13 cellular contexts compared by ENCODE assay signal in the genomic region with DNA sequence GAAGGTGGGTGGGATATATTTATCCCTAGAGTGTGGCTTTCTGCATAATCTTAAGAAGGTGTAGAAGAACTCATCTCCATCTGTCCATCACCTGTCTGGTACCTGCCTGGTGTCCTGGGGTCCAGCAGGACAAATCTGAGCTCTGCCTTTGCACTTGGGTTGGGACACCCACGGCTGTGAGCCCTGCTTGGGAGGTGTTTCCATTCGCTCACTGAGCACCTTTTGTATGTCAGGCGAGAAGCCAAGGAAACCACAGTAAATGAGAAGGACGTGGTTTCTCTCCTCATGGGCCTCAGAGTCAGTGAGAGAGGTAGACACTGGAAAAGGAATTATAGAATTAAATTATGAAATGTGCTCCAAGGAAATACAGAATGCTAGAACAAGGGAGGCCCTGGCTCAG.
DNase-seq lines count a peak whose midpoint lies in the region; ATAC-seq, FAIRE-seq and TF ChIP-seq lines count a peak whose summit lies in the region.
"Had no signal": no experiment of that assay in that cellular context is flagged by ENCODE, and none has a peak within 500 bp of the region (broad histone marks: within the 10 kb centered on the region; RNA-seq: fewer than 3 reads in every experiment).

No MANE protein-coding gene starts in this region.

- peaks cover 20% of the 10 kb centered on the region for H3K27me3 Mint-ChIP-seq in neural progenitor cell (ENCODE audit: insufficient read depth, low read depth)

- no peaks in the 10 kb centered on the region for H3K36me3 ChIP-seq in H1 (ENCODE audit: control insufficient read depth in 2 of 4, insufficient read depth in 4 of 4, low read length in 3 of 4)
- H3K36me3 ChIP-seq in neural progenitor cell = no peaks in the 10 kb centered on the region
- no peaks in the 10 kb centered on the region for H3K36me3 ChIP-seq in upper lobe of left lung
- H3K36me3 ChIP-seq: neutrophil had no signal

- H3K56ac ChIP-seq in H1 (replicated peaks; ENCODE audit: insufficient read length, low read depth, low read length) = no peak overlapping the region

- H2BK5ac ChIP-seq in H1 (ENCODE audit: low read depth, low read length) = no peak overlapping the region

- CTCF ChIA-PET in H1 (lab: Charles Lee; ENCODE audit: partially characterized antibody) = no interaction called here

- no peak overlapping the region for H2AK5ac ChIP-seq in H1 (ENCODE audit: low read depth, low read length)

- H3K27ac Mint-ChIP-seq in neural progenitor cell = peak overlapping the region; percentile 23
- H3K27ac Mint-ChIP-seq: activated B cell treated with CpG ODN at 0.5 μM for 24 hours; activated naive CD8-positive, alpha-beta T cell treated with anti-CD3 and anti-CD28 coated beads, Interleukin-2, amount 10 ng/mL, durations not matched to agents 7 days and 5 days had no signal

- H4K5ac ChIP-seq in H1 (ENCODE audit: insufficient read length, low read depth, low read length) = no peak overlapping the region

- H3K9me3 ChIP-seq in H1 (ENCODE audit: insufficient read depth in 2 of 2, low read depth in 1 of 2, low read length in 1 of 2) (no peaks in the 10 kb centered on the region), neural progenitor cell (ENCODE audit: low read depth) (no peaks in the 10 kb centered on the region), upper lobe of left lung (no peaks in the 10 kb centered on the region)
- H3K9me3 ChIP-seq: neutrophil had no signal

- H3K23me2 ChIP-seq in H1 (ENCODE audit: low read depth, low read length) = no peaks in the 10 kb centered on the region

- peaks cover 44% of the 10 kb centered on the region for H3K4me1 Mint-ChIP-seq in neural progenitor cell
- H3K4me1 Mint-ChIP-seq: activated B cell treated with CpG ODN at 0.5 μM for 24 hours; activated naive CD8-positive, alpha-beta T cell treated with anti-CD3 and anti-CD28 coated beads, Interleukin-2, amount 10 ng/mL, durations not matched to agents 7 days and 5 days had no signal

- TF ChIP-seq POLR2A in H1 (IDR thresholded peaks at IDR 0.05; ENCODE audit: control extremely low read depth in 1 of 2, low read depth in 2 of 2, low read length in 2 of 2) (no peak), upper lobe of left lung (IDR thresholded peaks at IDR 0.05) (no peak)

- H2AFZ ChIP-seq in H1 (ENCODE audit: low read length) = no peak overlapping the region
- no peak overlapping the region for H2AFZ ChIP-seq in neural progenitor cell (replicated peaks)

- H4K91ac ChIP-seq in H1 (replicated peaks; ENCODE audit: insufficient read length, low read length) = no peak overlapping the region

- peak; percentile 30 for DNase-seq in RCC 7860 (ENCODE audit: low spot score)
- DNase-seq in H1 (ENCODE audit: low read depth in 1 of 2, low spot score in 2 of 2) = no peak
- DNase-seq in neural progenitor cell (ENCODE audit: low spot score) = no peak
- DNase-seq in upper lobe of left lung = no peak
- DNase-seq in dorsolateral prefrontal cortex = no peak
- no peak for DNase-seq in omental fat pad (ENCODE audit: low spot score)
- DNase-seq: activated B cell treated with CpG ODN at 0.5 μM for 24 hours; activated CD8-positive, alpha-beta memory T cell treated with anti-CD3 and anti-CD28 coated beads, Interleukin-2, amount 50 U/mL, for 48 hours; activated naive CD8-positive, alpha-beta T cell treated with anti-CD3 and anti-CD28 coated beads, Interleukin-2, amount 10 ng/mL, durations not matched to agents 7 days and 5 days; glutamatergic neuron; NCI-H2107 had no signal

- 0 out of 2 replicates have a peak overlapping the region, but pooled peaks have one; percentile 54 for H2BK12ac ChIP-seq in H1 (ENCODE audit: low read depth, low read length)

- no peaks in the 10 kb centered on the region for H3F3A ChIP-seq in neural progenitor cell (ENCODE audit: low read depth)

- POLR2A ChIA-PET in H1 (lab: Charles Lee; ENCODE audit: partially characterized antibody) = no interaction called here

- no peak overlapping the region for H4K8ac ChIP-seq in H1 (ENCODE audit: extremely low read depth, insufficient read depth, low read length)

- TF ChIP-seq RAD21 in H1 (IDR thresholded peaks at IDR 0.05 in 1 of 2, conservative IDR thresholded peaks at IDR 0.05 in 1 of 2; ENCODE audit: low read depth in 2 of 2, low read length in 2 of 2) = no peak

- H3K9me3 Mint-ChIP-seq in neural progenitor cell = no peaks in the 10 kb centered on the region
- H3K9me3 Mint-ChIP-seq: activated B cell treated with CpG ODN at 0.5 μM for 24 hours; activated naive CD8-positive, alpha-beta T cell treated with anti-CD3 and anti-CD28 coated beads, Interleukin-2, amount 10 ng/mL, durations not matched to agents 7 days and 5 days had no signal

- H3K4me1 ChIP-seq in H1 (replicated peaks in 1 of 4; ENCODE audit: control insufficient read depth in 3 of 4, insufficient read depth in 4 of 4, low read length in 3 of 4) (peaks cover 0 to 3% (median 0%) of the 10 kb centered on the region in 4 experiments; a peak in 1 of 7 replicates), neural progenitor cell (no peaks in the 10 kb centered on the region), upper lobe of left lung (peaks cover 6 to 13% (median 9%) of the 10 kb centered on the region in 4 donors)

- WGBS in H1 (ENCODE audit: extremely low coverage in 1 of 2, insufficient coverage in 1 of 2, insufficient read length in 1 of 2, insufficient replicate concordance in 2 of 2, low coverage in 1 of 2, low lambda C conversion rate in 2 of 2, missing lambda C conversion rate in 1 of 2), 2 experiments = 100% methylated on average over 4 of the region's 4 CpGs; no CpG with 5 or more reads in 1 of the 2 experiments
- WGBS in upper lobe of left lung, 2 donors = 67 to 76% methylated on average over 4 of the region's 4 CpGs

- TF ChIP-seq CTCF in H1 (IDR thresholded peaks at IDR 0.05; ENCODE audit: control extremely low read depth in 1 of 3, insufficient read depth in 1 of 3, low read depth in 1 of 3, low read length in 3 of 3) = no peak
- no peak for TF ChIP-seq CTCF in neural progenitor cell (IDR thresholded peaks at IDR 0.05)
- TF ChIP-seq CTCF in upper lobe of left lung (IDR thresholded peaks at IDR 0.05) = no peak
- no peak for TF ChIP-seq CTCF in dorsolateral prefrontal cortex (IDR thresholded peaks at IDR 0.05 in 54 of 56, conservative IDR thresholded peaks at IDR 0.05 in 2 of 56; ENCODE audit: low read depth in 1 of 56, partially characterized antibody in 56 of 56)
- TF ChIP-seq CTCF in omental fat pad (IDR thresholded peaks at IDR 0.05) = no peak

- H3K23ac ChIP-seq in H1 (ENCODE audit: insufficient read length) = no peak overlapping the region

- peak overlapping the region; percentile 31 for H3K4me3 Mint-ChIP-seq in neural progenitor cell
- H3K4me3 Mint-ChIP-seq: activated B cell treated with CpG ODN at 0.5 μM for 24 hours; activated naive CD8-positive, alpha-beta T cell treated with anti-CD3 and anti-CD28 coated beads, Interleukin-2, amount 10 ng/mL, durations not matched to agents 7 days and 5 days had no signal

- no peak overlapping the region for H3K4me3 ChIP-seq in H1 (ENCODE audit: extremely low read depth in 1 of 4, insufficient read depth in 2 of 4, low read depth in 3 of 4, low read length in 4 of 4)
- H3K4me3 ChIP-seq in neural progenitor cell = no peak overlapping the region
- H3K4me3 ChIP-seq in upper lobe of left lung = no peak overlapping the region
- H3K4me3 ChIP-seq in dorsolateral prefrontal cortex = no peak overlapping the region

- H3K79me2 ChIP-seq in H1 (ENCODE audit: control insufficient read depth in 1 of 2, insufficient read depth in 2 of 2, low read length in 2 of 2) (no peaks in the 10 kb centered on the region), neural progenitor cell (ENCODE audit: low read depth) (no peaks in the 10 kb centered on the region)

- H4K20me1 ChIP-seq in H1 (replicated peaks in 1 of 2; ENCODE audit: control insufficient read depth in 1 of 2, insufficient read depth in 2 of 2, low read length in 2 of 2) = no peaks in the 10 kb centered on the region
- H4K20me1 ChIP-seq in neural progenitor cell (ENCODE audit: low read depth) = no peaks in the 10 kb centered on the region

- H3K9ac ChIP-seq in H1 (replicated peaks in 1 of 4; ENCODE audit: extremely low read depth in 1 of 4, low read depth in 3 of 4, low read length in 3 of 4) (no peak overlapping the region), neural progenitor cell (no peak overlapping the region)

- H2BK15ac ChIP-seq in H1 (ENCODE audit: low read length) = no peak overlapping the region

- H3K14ac ChIP-seq in H1 (ENCODE audit: insufficient read length) = no peak overlapping the region

- H3K27me3 ChIP-seq in H1 (replicated peaks in 1 of 4; ENCODE audit: control insufficient read depth in 3 of 4, extremely low read depth in 1 of 4, insufficient read depth in 3 of 4, low read length in 3 of 4) (peaks cover 0 to 2% (median 0%) of the 10 kb centered on the region in 4 experiments; a peak in 1 of 7 replicates), neural progenitor cell (no peaks in the 10 kb centered on the region), upper lobe of left lung (no peaks in the 10 kb centered on the region), dorsolateral prefrontal cortex (peaks cover 0 to 13% (median 0%) of the 10 kb centered on the region in 45 donors)

- FAIRE-seq in RCC 7860 (lab: Jason Lieb, UNC) (peak; percentile 35), H1 (lab: Jason Lieb, UNC) (no peak)

- intact Hi-C loops in dorsolateral prefrontal cortex (cut with DNase I) = no loop called here

- H3K4ac ChIP-seq in H1 (replicated peaks; ENCODE audit: insufficient read length, low read depth, low read length) = no peak overlapping the region

- TF ChIP-seq EP300 in H1 (IDR thresholded peaks at IDR 0.05; ENCODE audit: borderline replicate concordance in 1 of 2, low read depth in 2 of 2, low read length in 2 of 2) (no peak), upper lobe of left lung (IDR thresholded peaks at IDR 0.05) (no peak)

- H3K18ac ChIP-seq in H1 (ENCODE audit: extremely low read depth, low read length) = no peak overlapping the region

- ATAC-seq in upper lobe of left lung (ENCODE audit: low FRiP score in 2 of 2) (no peak), GM21381 (IDR thresholded peaks at IDR 0.05; ENCODE audit: unreplicated experiment) (no peak), omental fat pad (ENCODE audit: low FRiP score) (no peak)

- H3K27ac ChIP-seq in H1 (ENCODE audit: low read depth, low read length) (no peak overlapping the region), neural progenitor cell (no peak overlapping the region), upper lobe of left lung (peak overlapping the region; percentile 1 to 22 (median 8)), dorsolateral prefrontal cortex (peak overlapping the region in 2 of 59 donors; percentile 12 to 43)
- H3K27ac ChIP-seq: neutrophil had no signal

- no peaks in the 10 kb centered on the region for H3K36me3 Mint-ChIP-seq in neural progenitor cell
- H3K36me3 Mint-ChIP-seq: activated naive CD8-positive, alpha-beta T cell treated with anti-CD3 and anti-CD28 coated beads, Interleukin-2, amount 10 ng/mL, durations not matched to agents 7 days and 5 days had no signal

- H3K4me2 ChIP-seq in H1 (ENCODE audit: insufficient read depth in 1 of 2, low read depth in 2 of 2, low read length in 2 of 2) (no peak overlapping the region), neural progenitor cell (no peak overlapping the region)

- H2BK120ac ChIP-seq in H1 (replicated peaks; ENCODE audit: low read depth, low read length) = no peak overlapping the region

- no peaks in the 10 kb centered on the region for H3K79me1 ChIP-seq in H1 (ENCODE audit: low read depth, low read length)

- H2BK20ac ChIP-seq in H1 (ENCODE audit: low read length) = no peak overlapping the region

TF ChIP-seq in H1, 55 proteins besides CTCF, POLR2A, EP300 and RAD21 (continues in another document):
- TF ChIP-seq TBP (IDR thresholded peaks at IDR 0.05; ENCODE audit: low read depth, low read length) = no peak

Comparison
In these comparisons a context has a peak if more than half of its experiments do, and no peak if none do; other contexts are left out.
1. H3K27ac ChIP-seq: peak in upper lobe of left lung (4 of 4); none in H1 (single experiment) and neural progenitor cell (single experiment).